ENCODE assay signal across 13 cellular contexts in genomic region chrX:104351173-104351769, GRCh38.
A peak's percentile ranks its signal among the peaks of the same experiment; 100 is the strongest.
DNase-seq lines count a peak whose midpoint lies in the region; ATAC-seq, FAIRE-seq and TF ChIP-seq lines count a peak whose summit lies in the region.
"Had no signal": no experiment of that assay in that cellular context is flagged by ENCODE, and none has a peak within 500 bp of the region (broad histone marks: within the 10 kb centered on the region; RNA-seq: fewer than 3 reads in every experiment).

No MANE protein-coding gene starts in this region.

- H3K4me1 ChIP-seq in heart right ventricle (no peaks in the 10 kb centered on the region), uterus (no peaks in the 10 kb centered on the region), tibial nerve (no peaks in the 10 kb centered on the region)

- H3K36me3 ChIP-seq in heart right ventricle (no peaks in the 10 kb centered on the region), uterus (no peaks in the 10 kb centered on the region), tibial nerve (no peaks in the 10 kb centered on the region)

- H3K27me3 ChIP-seq in heart right ventricle (peaks cover 0 to 62% (median 0%) of the 10 kb centered on the region in 7 donors), uterus (peaks cover 0 to 5% of the 10 kb centered on the region in 2 donors), tibial nerve (peaks cover 0 to 40% of the 10 kb centered on the region in 2 donors)

- DNase-seq in AG20443 (ENCODE audit: low spot score), result peak; percentile 59
- peak; percentile 2 for DNase-seq in HTR-8/SVneo (ENCODE audit: insufficient read length, low spot score)
- peak; percentile 60 for DNase-seq in astrocyte of the hippocampus (ENCODE audit: low read depth, low spot score)
- DNase-seq in kidney glomerular epithelial cell (lab: John Stamatoyannopoulos, UW), result peak; percentile 54
- DNase-seq in effector CD4-positive, alpha-beta T cell, result no peak
- no peak for DNase-seq in heart right ventricle
- DNase-seq in uterus, result no peak
- no peak for DNase-seq in tibial nerve (ENCODE audit: low spot score in 2 of 2)
- DNase-seq: DMS79 treated with DMSO at 0.1 percent for 48 hours, kidney, NCI-H510A, posterior cingulate gyrus, T1000 had no signal

- no peak for FAIRE-seq in HTR-8/SVneo (lab: Jason Lieb, UNC)
- FAIRE-seq: kidney had no signal

- TF ChIP-seq CTCF in heart right ventricle (IDR thresholded peaks at IDR 0.05) (no peak), uterus (IDR thresholded peaks at IDR 0.05) (no peak), tibial nerve (IDR thresholded peaks at IDR 0.05) (no peak)

- H3K9me3 ChIP-seq in heart right ventricle (no peaks in the 10 kb centered on the region), uterus (no peaks in the 10 kb centered on the region), tibial nerve (no peaks in the 10 kb centered on the region)

- H3K27ac ChIP-seq in heart right ventricle (no peak overlapping the region), uterus (no peak overlapping the region), tibial nerve (no peak overlapping the region)

- no peak overlapping the region for H3K4me3 ChIP-seq in heart right ventricle
- H3K4me3 ChIP-seq in uterus, result no peak overlapping the region
- no peak overlapping the region for H3K4me3 ChIP-seq in tibial nerve

- ATAC-seq in heart right ventricle, result no peak

- intact Hi-C loops in heart right ventricle (cut with DNase I), result no loop called here
- intact Hi-C loops in uterus (cut with DNase I; ENCODE audit: low total_unique reads), result no loop called here

- no peak for TF ChIP-seq EP300 in tibial nerve (IDR thresholded peaks at IDR 0.05)

- WGBS in heart right ventricle, 2 donors, result 60 to 64% methylated on average over 3 of the region's 3 CpGs
- WGBS in tibial nerve, 2 donors, result 39 to 41% methylated on average over 3 of the region's 3 CpGs

- TF ChIP-seq POLR2A in uterus (IDR thresholded peaks at IDR 0.05), result no peak
- TF ChIP-seq POLR2A in tibial nerve (IDR thresholded peaks at IDR 0.05), result no peak

Comparison
In these comparisons a context has a peak if more than half of its experiments do, and no peak if none do; other contexts are left out.
1. DNase-seq: peak in AG20443 (single experiment), HTR-8/SVneo (single experiment), astrocyte of the hippocampus (single experiment) and kidney glomerular epithelial cell (single experiment); none in effector CD4-positive, alpha-beta T cell (single experiment), heart right ventricle (0 of 2), uterus (0 of 2) and tibial nerve (0 of 2).